Comparison of ENCODE assay signal across 11 cellular contexts in the genomic region with DNA sequence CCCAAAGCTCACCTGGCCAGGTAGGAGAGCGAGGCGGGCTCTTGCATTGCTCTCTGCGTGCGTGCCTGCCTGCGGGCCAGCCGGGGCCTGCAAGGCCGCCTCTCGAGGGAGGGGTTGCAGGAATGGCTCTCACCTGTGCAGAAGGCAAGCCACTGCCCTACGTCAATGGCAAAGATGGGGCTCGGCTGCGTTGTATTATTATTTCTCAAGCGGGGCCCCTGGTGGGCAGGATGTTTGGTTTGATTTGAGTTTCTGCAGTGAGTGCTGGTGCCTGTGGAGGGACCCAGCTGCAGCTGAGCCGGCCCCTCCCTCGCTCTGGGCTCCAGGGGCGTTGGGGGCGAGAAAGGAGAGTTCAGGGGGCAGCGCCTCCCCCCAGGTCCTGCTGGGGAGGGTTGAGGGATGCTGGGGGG.
A peak's percentile ranks its signal among the peaks of the same experiment; 100 is the strongest.
DNase-seq lines count a peak whose midpoint lies in the region; ATAC-seq and TF ChIP-seq lines count a peak whose summit lies in the region.
"Had no signal": no experiment of that assay in that cellular context is flagged by ENCODE, and none has a peak within 500 bp of the region (broad histone marks: within the 10 kb centered on the region; RNA-seq: fewer than 3 reads in every experiment).

No MANE protein-coding gene starts in this region.

- no peak overlapping the region for H3K9ac ChIP-seq in mammary epithelial cell (ENCODE audit: insufficient read depth, low read length)

- BruUV-seq in MCF 10A (replicated peaks; lab: Mats Ljungman, UMichigan) (no TSS peak), mammary epithelial cell (replicated peaks; lab: Mats Ljungman, UMichigan) (no TSS peak)

- dilution Hi-C loops in mammary epithelial cell (cut with HindIII; ENCODE audit: low sequenced_read_pairs): no loop called here

- no peaks in the 10 kb centered on the region for H3K27me3 Mint-ChIP-seq in MCF 10A (ENCODE audit: insufficient read depth, unreplicated experiment)
- H3K27me3 Mint-ChIP-seq in activated naive CD8-positive, alpha-beta T cell: no peaks in the 10 kb centered on the region
- H3K27me3 Mint-ChIP-seq in memory B cell: no peaks in the 10 kb centered on the region

- no peak for TF ChIP-seq POLR2A in tibial nerve (IDR thresholded peaks at IDR 0.05)

- H2AFZ ChIP-seq in mammary epithelial cell (ENCODE audit: low read depth, low read length): no peak overlapping the region

- peaks cover 96% of the 10 kb centered on the region for H3K79me2 ChIP-seq in mammary epithelial cell (ENCODE audit: insufficient read depth, low read length)

- H3K27ac ChIP-seq in mammary epithelial cell (ENCODE audit: insufficient read depth, low read depth, low read length): no peak overlapping the region
- H3K27ac ChIP-seq in tibial nerve: peak overlapping the region in 3 of 4 donors; percentile 54 to 94 (median 75)
- H3K27ac ChIP-seq: thoracic aorta had no signal

- H3K4me1 ChIP-seq in mammary epithelial cell (ENCODE audit: insufficient read depth, low read length) (peaks cover 60% of the 10 kb centered on the region), tibial nerve (peaks cover 11 to 87% (median 74%) of the 10 kb centered on the region in 4 donors)

- TF ChIP-seq EP300 in tibial nerve (IDR thresholded peaks at IDR 0.05): no peak

- H3K27ac Mint-ChIP-seq in MCF 10A (ENCODE audit: low read depth, unreplicated experiment) (peak overlapping the region; percentile 37), memory B cell (peak overlapping the region; percentile 50)
- H3K27ac Mint-ChIP-seq in activated naive CD8-positive, alpha-beta T cell: peak overlapping the region; percentile 89

- H3K4me3 ChIP-seq in mammary epithelial cell (replicated peaks in 1 of 3; ENCODE audit: insufficient read depth in 1 of 3, low read depth in 2 of 3, low read length in 3 of 3): no peak overlapping the region
- H3K4me3 ChIP-seq in tibial nerve: no peak overlapping the region
- H3K4me3 ChIP-seq: thoracic aorta had no signal

- POLR2A ChIA-PET in MCF 10A (lab: Yijun Ruan, JAX): interaction anchor here (2.1 kb wide), 1 partner anchor 50 kb away, joined by 12 read pairs; no protein-coding TSS in a partner anchor

- no peak for DNase-seq in MCF 10A (ENCODE audit: unreplicated experiment)
- DNase-seq in mammary epithelial cell: no peak
- no peak for DNase-seq in memory B cell (ENCODE audit: low spot score in 2 of 2)
- no peak for DNase-seq in tibial nerve (ENCODE audit: low spot score in 2 of 2)
- no peak for DNase-seq in AG08395 (ENCODE audit: low spot score)
- no peak for DNase-seq in MV-4-11 (lab: John Stamatoyannopoulos, UW)
- DNase-seq: NCI-H446 treated with DMSO at 0.1 percent for 48 hours, RPMI8226 had no signal

- in situ Hi-C loops in mammary epithelial cell (cut with MboI; ENCODE audit: low sequenced_read_pairs in 2 of 2): no loop called here

- H3K4me3 Mint-ChIP-seq in MCF 10A (ENCODE audit: unreplicated experiment) (no peak overlapping the region), memory B cell (no peak overlapping the region)
- H3K4me3 Mint-ChIP-seq in activated naive CD8-positive, alpha-beta T cell: peak overlapping the region; percentile 61

- no peaks in the 10 kb centered on the region for H3K27me3 ChIP-seq in mammary epithelial cell (ENCODE audit: insufficient read depth, low read length)
- H3K27me3 ChIP-seq in tibial nerve: no peaks in the 10 kb centered on the region

- no peaks in the 10 kb centered on the region for H3K9me3 Mint-ChIP-seq in MCF 10A (ENCODE audit: unreplicated experiment)
- H3K9me3 Mint-ChIP-seq in activated naive CD8-positive, alpha-beta T cell (ENCODE audit: low read depth): no peaks in the 10 kb centered on the region
- H3K9me3 Mint-ChIP-seq in memory B cell: no peaks in the 10 kb centered on the region

- H3K9me3 ChIP-seq in mammary epithelial cell (replicated peaks; ENCODE audit: insufficient read depth, low read length) (no peaks in the 10 kb centered on the region), tibial nerve (no peaks in the 10 kb centered on the region)
- H3K9me3 ChIP-seq: thoracic aorta had no signal

- peaks cover 34% of the 10 kb centered on the region for H3K4me1 Mint-ChIP-seq in MCF 10A (ENCODE audit: insufficient read depth, unreplicated experiment)
- H3K4me1 Mint-ChIP-seq in activated naive CD8-positive, alpha-beta T cell (ENCODE audit: low read depth): peaks cover 56% of the 10 kb centered on the region
- H3K4me1 Mint-ChIP-seq in memory B cell: peaks cover 35% of the 10 kb centered on the region

- intact Hi-C loops in MCF 10A (cut with micrococcal nuclease) (loop anchor here (5.0 kb wide), 1 partner anchor 147 kb away; no protein-coding TSS in a partner anchor), mammary epithelial cell (cut with micrococcal nuclease) (no loop called here)

- H3K4me2 ChIP-seq in mammary epithelial cell (ENCODE audit: insufficient read depth, low read depth, low read length): no peak overlapping the region

- no peak for TF ChIP-seq CTCF in MCF 10A (IDR thresholded peaks at IDR 0.05; ENCODE audit: unreplicated experiment)
- TF ChIP-seq CTCF in mammary epithelial cell (conservative IDR thresholded peaks at IDR 0.05 in 1 of 2, IDR thresholded peaks at IDR 0.05 in 1 of 2; ENCODE audit: extremely low read depth in 1 of 2, insufficient read depth in 1 of 2, low read depth in 1 of 2, low read length in 2 of 2): no peak
- no peak for TF ChIP-seq CTCF in tibial nerve (IDR thresholded peaks at IDR 0.05)

- 78% methylated on average over 8 of the region's 17 CpGs for WGBS in mammary epithelial cell (ENCODE audit: low coverage, missing lambda C conversion rate)
- 69 to 70% methylated on average over 11 to 15 of the region's 17 CpGs for WGBS in tibial nerve, 2 donors

- ATAC-seq in memory B cell (ENCODE audit: low read depth) (no peak), HG03045 (IDR thresholded peaks at IDR 0.05; ENCODE audit: unreplicated experiment) (no peak)

- CTCF ChIA-PET in MCF 10A (lab: Yijun Ruan, JAX): interaction anchor here (1.0 to 2.1 kb wide), 2 partner anchors 16 to 50 kb away, joined by 4 to 5 read pairs; no protein-coding TSS in a partner anchor
- CTCF ChIA-PET in mammary epithelial cell (lab: Charles Lee; ENCODE audit: low non-redundant PET): no interaction called here

- H3K36me3 Mint-ChIP-seq in MCF 10A (ENCODE audit: insufficient read depth, unreplicated experiment): peaks cover 27% of the 10 kb centered on the region
- peaks cover 5% of the 10 kb centered on the region for H3K36me3 Mint-ChIP-seq in activated naive CD8-positive, alpha-beta T cell
- peaks cover 11% of the 10 kb centered on the region for H3K36me3 Mint-ChIP-seq in memory B cell

- peaks cover 3% of the 10 kb centered on the region for H3K36me3 ChIP-seq in mammary epithelial cell (ENCODE audit: insufficient read depth, low read length)
- H3K36me3 ChIP-seq in tibial nerve: peaks cover 2 to 22% (median 15%) of the 10 kb centered on the region in 3 donors

- H4K20me1 ChIP-seq in mammary epithelial cell (ENCODE audit: insufficient read depth, low read length): peaks cover 5% of the 10 kb centered on the region

Comparison
In these comparisons a context has a peak if more than half of its experiments do, and no peak if none do; other contexts are left out.
1. H3K27ac Mint-ChIP-seq: peak in every context shown above with its lines; median percentile 89 in activated naive CD8-positive, alpha-beta T cell; 50 in memory B cell; 37 in MCF 10A.